ENCODE assay signal across 16 cellular contexts in genomic region chr3:43279532-43279931, GRCh38. TPM values are rescaled to one million over a fixed set of nuclear protein-coding genes. Genes with fewer than 3 reads are reported as not detected.
DNase-seq lines count a peak whose midpoint lies in the region; ATAC-seq and TF ChIP-seq lines count a peak whose summit lies in the region.
"Had no signal": no experiment of that assay in that cellular context is flagged by ENCODE, and none has a peak within 500 bp of the region (broad histone marks: within the 10 kb centered on the region; RNA-seq: fewer than 3 reads in every experiment).

No MANE protein-coding gene starts in this region.

- H4K20me1 ChIP-seq in GM23338 (replicated peaks; ENCODE audit: insufficient read depth): no peaks in the 10 kb centered on the region
- no peaks in the 10 kb centered on the region for H4K20me1 ChIP-seq in OCI-LY7 (ENCODE audit: insufficient read depth, low read length)
- H4K20me1 ChIP-seq: BLaER1 treated with 17β-estradiol and CSF1 and Interleukin-3, amounts not matched to agents 10 nM and 100 nM had no signal

- H3F3A ChIP-seq in GM23338 (replicated peaks; ENCODE audit: low read depth): no peaks in the 10 kb centered on the region

- no peak for ATAC-seq in GM23338
- peak; percentile 82 for ATAC-seq in activated T-helper 17 cell treated with anti-CD3 and anti-CD28 coated beads, Interleukin-2, amount 50 U/mL, for 72 hours (replicated peaks)
- no peak for ATAC-seq in HG02678 (IDR thresholded peaks at IDR 0.05; ENCODE audit: unreplicated experiment)
- ATAC-seq: CD8-positive, alpha-beta T cell had no signal

- H2AFZ ChIP-seq in GM23338 (peak overlapping the region; percentile 16; the same call in 1 of the 2 replicates), OCI-LY7 (ENCODE audit: low read length) (no peak overlapping the region)

- no TSS peak for BruUV-seq in OCI-LY7 (replicated peaks; lab: Mats Ljungman, UMichigan)

- H3K9me3 Mint-ChIP-seq in activated CD4-positive, alpha-beta memory T cell treated with anti-CD3 and anti-CD28 coated beads for 36 hours: no peaks in the 10 kb centered on the region
- no peaks in the 10 kb centered on the region for H3K9me3 Mint-ChIP-seq in activated CD4-positive, alpha-beta memory T cell treated with anti-CD3 and anti-CD28 coated beads, Interleukin-2, amount 10 ng/mL, durations not matched to agents 7 days and 5 days
- no peaks in the 10 kb centered on the region for H3K9me3 Mint-ChIP-seq in GM23338
- no peaks in the 10 kb centered on the region for H3K9me3 Mint-ChIP-seq in activated T-helper 17 cell treated with anti-CD3 and anti-CD28 coated beads, Interleukin-2, amount 50 U/mL, for 72 hours
- H3K9me3 Mint-ChIP-seq: CD8-positive, alpha-beta T cell had no signal

- CTCF ChIA-PET in activated CD4-positive, alpha-beta memory T cell treated with anti-CD3 and anti-CD28 coated beads for 36 hours (lab: Charles Lee): interaction anchor here (1.0 kb wide), 1 partner anchor 117 kb away, joined by 3 read pairs; no protein-coding TSS in a partner anchor
- CTCF ChIA-PET in activated CD4-positive, alpha-beta memory T cell treated with anti-CD3 and anti-CD28 coated beads, Interleukin-2, amount 10 ng/mL, durations not matched to agents 7 days and 5 days (lab: Charles Lee): interaction anchor here (1.0 to 1.2 kb wide), 2 partner anchors 11 to 117 kb away, joined by 3 read pairs; no protein-coding TSS in a partner anchor
- CTCF ChIA-PET in OCI-LY7 (lab: Charles Lee; ENCODE audit: unreplicated experiment): no interaction called here

- H3K27me3 Mint-ChIP-seq in activated CD4-positive, alpha-beta memory T cell treated with anti-CD3 and anti-CD28 coated beads for 36 hours: no peaks in the 10 kb centered on the region
- peaks cover 14% of the 10 kb centered on the region for H3K27me3 Mint-ChIP-seq in activated CD4-positive, alpha-beta memory T cell treated with anti-CD3 and anti-CD28 coated beads, Interleukin-2, amount 10 ng/mL, durations not matched to agents 7 days and 5 days
- peaks cover 5% of the 10 kb centered on the region for H3K27me3 Mint-ChIP-seq in GM23338 (ENCODE audit: insufficient read depth, low read depth, poor library complexity)
- H3K27me3 Mint-ChIP-seq in activated T-helper 17 cell treated with anti-CD3 and anti-CD28 coated beads, Interleukin-2, amount 50 U/mL, for 72 hours: no peaks in the 10 kb centered on the region

- H3K4me3 Mint-ChIP-seq in activated CD4-positive, alpha-beta memory T cell treated with anti-CD3 and anti-CD28 coated beads for 36 hours: no peak overlapping the region
- no peak overlapping the region for H3K4me3 Mint-ChIP-seq in activated CD4-positive, alpha-beta memory T cell treated with anti-CD3 and anti-CD28 coated beads, Interleukin-2, amount 10 ng/mL, durations not matched to agents 7 days and 5 days
- no peak overlapping the region for H3K4me3 Mint-ChIP-seq in GM23338
- H3K4me3 Mint-ChIP-seq in activated T-helper 17 cell treated with anti-CD3 and anti-CD28 coated beads, Interleukin-2, amount 50 U/mL, for 72 hours: no peak overlapping the region
- H3K4me3 Mint-ChIP-seq: B cell; CD8-positive, alpha-beta T cell; IgD-negative memory B cell had no signal

- POLR2A ChIA-PET in activated CD4-positive, alpha-beta memory T cell treated with anti-CD3 and anti-CD28 coated beads for 36 hours (lab: Charles Lee): interaction anchor here (0.7 kb wide), 1 partner anchor 110 kb away, joined by 3 read pairs; no protein-coding TSS in a partner anchor
- POLR2A ChIA-PET in activated CD4-positive, alpha-beta memory T cell treated with anti-CD3 and anti-CD28 coated beads, Interleukin-2, amount 10 ng/mL, durations not matched to agents 7 days and 5 days (lab: Charles Lee): no interaction called here
- POLR2A ChIA-PET in OCI-LY7 (lab: Charles Lee): interaction anchor here (0.9 kb wide), 1 partner anchor 48 kb away, joined by 3 read pairs; no protein-coding TSS in a partner anchor

- H3K9me2 ChIP-seq in GM23338 (ENCODE audit: insufficient read depth) (0 out of 2 replicates have a peak, but pooled peaks cover 8% of the 10 kb centered on the region), OCI-LY7 (ENCODE audit: insufficient read depth, low read length) (no peaks in the 10 kb centered on the region)

- no peaks in the 10 kb centered on the region for H3K27me3 ChIP-seq in GM23338 (ENCODE audit: insufficient read depth)
- H3K27me3 ChIP-seq: BLaER1 treated with 17β-estradiol and CSF1 and Interleukin-3, amounts not matched to agents 10 nM and 100 nM had no signal

- no peak overlapping the region for H3K27ac ChIP-seq in GM23338 (ENCODE audit: low read depth)
- H3K27ac ChIP-seq in OCI-LY7 (ENCODE audit: low read depth, low read length, poor library complexity, severe bottlenecking): no peak overlapping the region
- H3K27ac ChIP-seq: BLaER1 treated with 17β-estradiol and CSF1 and Interleukin-3, amounts not matched to agents 10 nM and 100 nM had no signal

- H3K36me3 ChIP-seq in GM23338 (ENCODE audit: insufficient read depth) (no peaks in the 10 kb centered on the region), OCI-LY7 (ENCODE audit: insufficient read depth, low read length) (no peaks in the 10 kb centered on the region)
- H3K36me3 ChIP-seq: BLaER1 treated with 17β-estradiol and CSF1 and Interleukin-3, amounts not matched to agents 10 nM and 100 nM had no signal

- no peaks in the 10 kb centered on the region for H3K4me1 ChIP-seq in GM23338 (ENCODE audit: insufficient read depth)
- H3K4me1 ChIP-seq in OCI-LY7 (ENCODE audit: insufficient read depth, low read length, poor library complexity, severe bottlenecking): no peaks in the 10 kb centered on the region
- H3K4me1 ChIP-seq: BLaER1 treated with 17β-estradiol and CSF1 and Interleukin-3, amounts not matched to agents 10 nM and 100 nM had no signal

- H3K36me3 Mint-ChIP-seq in activated CD4-positive, alpha-beta memory T cell treated with anti-CD3 and anti-CD28 coated beads for 36 hours: no peaks in the 10 kb centered on the region
- no peaks in the 10 kb centered on the region for H3K36me3 Mint-ChIP-seq in activated CD4-positive, alpha-beta memory T cell treated with anti-CD3 and anti-CD28 coated beads, Interleukin-2, amount 10 ng/mL, durations not matched to agents 7 days and 5 days (ENCODE audit: low read depth)
- H3K36me3 Mint-ChIP-seq in GM23338 (ENCODE audit: low read depth): no peaks in the 10 kb centered on the region
- H3K36me3 Mint-ChIP-seq in activated T-helper 17 cell treated with anti-CD3 and anti-CD28 coated beads, Interleukin-2, amount 50 U/mL, for 72 hours (ENCODE audit: low read depth): no peaks in the 10 kb centered on the region
- H3K36me3 Mint-ChIP-seq: CD8-positive, alpha-beta T cell had no signal

- peak; percentile 15 for DNase-seq in activated CD4-positive, alpha-beta memory T cell treated with anti-CD3 and anti-CD28 coated beads for 36 hours
- DNase-seq in activated CD4-positive, alpha-beta memory T cell treated with anti-CD3 and anti-CD28 coated beads, Interleukin-2, amount 10 ng/mL, durations not matched to agents 7 days and 5 days: no peak
- DNase-seq in GM23338 (ENCODE audit: low spot score) (no peak), posterior vena cava (ENCODE audit: low spot score) (no peak), OCI-LY7 (ENCODE audit: low spot score) (no peak)
- DNase-seq: 8988T; Calu3; CD8-positive, alpha-beta T cell; DMS79 treated with DMSO at 0.1 percent for 48 hours; GF-D8; HCEC 1CT had no signal

- no peaks in the 10 kb centered on the region for H3K79me2 ChIP-seq in GM23338 (replicated peaks; ENCODE audit: insufficient read depth)
- no peaks in the 10 kb centered on the region for H3K79me2 ChIP-seq in OCI-LY7 (ENCODE audit: insufficient read depth, low read depth, low read length)

- H3K27ac Mint-ChIP-seq in activated CD4-positive, alpha-beta memory T cell treated with anti-CD3 and anti-CD28 coated beads for 36 hours: no peak overlapping the region
- H3K27ac Mint-ChIP-seq in activated CD4-positive, alpha-beta memory T cell treated with anti-CD3 and anti-CD28 coated beads, Interleukin-2, amount 10 ng/mL, durations not matched to agents 7 days and 5 days: no peak overlapping the region
- no peak overlapping the region for H3K27ac Mint-ChIP-seq in GM23338
- peak overlapping the region; percentile 10 for H3K27ac Mint-ChIP-seq in activated T-helper 17 cell treated with anti-CD3 and anti-CD28 coated beads, Interleukin-2, amount 50 U/mL, for 72 hours
- H3K27ac Mint-ChIP-seq: B cell; CD8-positive, alpha-beta T cell had no signal

- intact Hi-C loops in activated CD4-positive, alpha-beta memory T cell treated with anti-CD3 and anti-CD28 coated beads for 36 hours (cut with micrococcal nuclease): loop anchor here (1.0 kb wide), 1 partner anchor 43 kb away; no protein-coding TSS in a partner anchor
- intact Hi-C loops in posterior vena cava (cut with DNase I): no loop called here
- intact Hi-C loops in OCI-LY7 (cut with micrococcal nuclease; ENCODE audit: unreplicated experiment): no loop called here

- peaks cover 13% of the 10 kb centered on the region for H3K4me1 Mint-ChIP-seq in activated CD4-positive, alpha-beta memory T cell treated with anti-CD3 and anti-CD28 coated beads for 36 hours (ENCODE audit: low read depth)
- H3K4me1 Mint-ChIP-seq in activated CD4-positive, alpha-beta memory T cell treated with anti-CD3 and anti-CD28 coated beads, Interleukin-2, amount 10 ng/mL, durations not matched to agents 7 days and 5 days: peaks cover 5% of the 10 kb centered on the region
- H3K4me1 Mint-ChIP-seq in GM23338: peaks cover 3% of the 10 kb centered on the region; the same call in 1 of the 3 replicates
- H3K4me1 Mint-ChIP-seq in activated T-helper 17 cell treated with anti-CD3 and anti-CD28 coated beads, Interleukin-2, amount 50 U/mL, for 72 hours: peaks cover 11% of the 10 kb centered on the region
- H3K4me1 Mint-ChIP-seq: B cell, IgD-negative memory B cell had no signal

- no peak overlapping the region for H3K4me3 ChIP-seq in GM23338
- no peak overlapping the region for H3K4me3 ChIP-seq in OCI-LY7 (ENCODE audit: low read depth, low read length, poor library complexity, severe bottlenecking)
- H3K4me3 ChIP-seq: BLaER1 treated with 17β-estradiol and CSF1 and Interleukin-3, amounts not matched to agents 10 nM and 100 nM had no signal

- TF ChIP-seq CTCF in GM23338 (conservative IDR thresholded peaks at IDR 0.05; ENCODE audit: low read depth in 2 of 2) (no peak), OCI-LY7 (conservative IDR thresholded peaks at IDR 0.05; ENCODE audit: low read length) (no peak)

- H3K4me2 ChIP-seq in GM23338 (no peak overlapping the region), OCI-LY7 (ENCODE audit: low read length) (no peak overlapping the region)
- H3K4me2 ChIP-seq: BLaER1 treated with 17β-estradiol and CSF1 and Interleukin-3, amounts not matched to agents 10 nM and 100 nM had no signal

- no peaks in the 10 kb centered on the region for H3K9me3 ChIP-seq in OCI-LY7 (ENCODE audit: low read length)

RNA-seq across cellular contexts. Expression of gene SNRK, which starts 6.8 kb away (rescaled TPM):
- total RNA-seq in activated CD4-positive, alpha-beta memory T cell treated with anti-CD3 and anti-CD28 coated beads for 36 hours: 10 to 100 TPM; 23.9 to 24.4 TPM
- 10 to 100 TPM; 71.0 to 73.1 TPM for total RNA-seq in activated CD4-positive, alpha-beta memory T cell treated with anti-CD3 and anti-CD28 coated beads, Interleukin-2, amount 10 ng/mL, durations not matched to agents 7 days and 5 days
- 16.9 and 18.8 TPM in 2 replicates for total RNA-seq in GM23338 (2014; rRNA removed; shearing (Covaris generic))
- 5.5 and 6.8 TPM in 2 replicates for polyA plus RNA-seq in GM23338 (2016; fragmentation: Nextera tagmentation; extraction: Ambion mirVana)
- 10 to 100 TPM; 25.7 to 25.8 TPM for total RNA-seq in activated T-helper 17 cell treated with anti-CD3 and anti-CD28 coated beads, Interleukin-2, amount 50 U/mL, for 72 hours
- total RNA-seq in posterior vena cava (10 to 100 TPM; 34.8 to 49.3 TPM), OCI-LY7 (2022) (15.5 and 16.3 TPM in 2 replicates)
- 13.2 and 15.5 TPM in 2 replicates for total RNA-seq in OCI-LY7 (2014; rRNA removed; shearing (Covaris generic))
